ENCODE assay signal across 9 cellular contexts in genomic region chr4:146638801-146639351, GRCh38. TPM values are rescaled to one million over a fixed set of nuclear protein-coding genes. Genes with fewer than 3 reads are reported as not detected.
DNase-seq lines count a peak whose midpoint lies in the region; ATAC-seq, FAIRE-seq and TF ChIP-seq lines count a peak whose summit lies in the region.
"Had no signal": no experiment of that assay in that cellular context is flagged by ENCODE, and none has a peak within 500 bp of the region (broad histone marks: within the 10 kb centered on the region; RNA-seq: fewer than 3 reads in every experiment).

A gene with protein sequence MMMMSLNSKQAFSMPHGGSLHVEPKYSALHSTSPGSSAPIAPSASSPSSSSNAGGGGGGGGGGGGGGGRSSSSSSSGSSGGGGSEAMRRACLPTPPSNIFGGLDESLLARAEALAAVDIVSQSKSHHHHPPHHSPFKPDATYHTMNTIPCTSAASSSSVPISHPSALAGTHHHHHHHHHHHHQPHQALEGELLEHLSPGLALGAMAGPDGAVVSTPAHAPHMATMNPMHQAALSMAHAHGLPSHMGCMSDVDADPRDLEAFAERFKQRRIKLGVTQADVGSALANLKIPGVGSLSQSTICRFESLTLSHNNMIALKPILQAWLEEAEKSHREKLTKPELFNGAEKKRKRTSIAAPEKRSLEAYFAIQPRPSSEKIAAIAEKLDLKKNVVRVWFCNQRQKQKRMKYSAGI (plus strand): TSS chr4:146638893. CDS start chr4:146639141, 248 bp downstream.

- peaks cover 4% of the 10 kb centered on the region for H3K9me3 Mint-ChIP-seq in activated T-cell treated with anti-CD3 and anti-CD28 coated beads, Interleukin-2, amount 50 U/mL, for 24 hours
- peaks cover 3% of the 10 kb centered on the region for H3K9me3 Mint-ChIP-seq in activated B cell treated with CpG ODN at 0.5 μM for 24 hours
- peaks cover 3% of the 10 kb centered on the region for H3K9me3 Mint-ChIP-seq in stimulated activated naive CD8-positive, alpha-beta T cell treated with anti-CD3 and anti-CD28 coated beads, Interleukin-15, Interleukin-2, amounts not matched to agents 100 ng/mL and 50 ng/mL, for 24 hours

- H3K4me1 Mint-ChIP-seq in activated T-cell treated with anti-CD3 and anti-CD28 coated beads, Interleukin-2, amount 50 U/mL, for 24 hours (ENCODE audit: low read depth), result peaks cover 29% of the 10 kb centered on the region
- peaks cover 13% of the 10 kb centered on the region for H3K4me1 Mint-ChIP-seq in activated B cell treated with CpG ODN at 0.5 μM for 24 hours
- peaks cover 12% of the 10 kb centered on the region for H3K4me1 Mint-ChIP-seq in stimulated activated naive CD8-positive, alpha-beta T cell treated with anti-CD3 and anti-CD28 coated beads, Interleukin-15, Interleukin-2, amounts not matched to agents 100 ng/mL and 50 ng/mL, for 24 hours (ENCODE audit: low read depth)

- FAIRE-seq in H54 (lab: Jason Lieb, UNC), result no peak

- peaks cover 97% of the 10 kb centered on the region for H3K27me3 ChIP-seq in iPS-15b (ENCODE audit: control insufficient read depth, insufficient read depth, low read length)

- POLR2A ChIA-PET in activated B cell treated with CpG ODN at 0.5 μM for 24 hours (lab: Charles Lee), result no interaction called here

- no peaks in the 10 kb centered on the region for H3K9me3 ChIP-seq in iPS-15b (ENCODE audit: control insufficient read depth, insufficient read depth, low read length)

- TF ChIP-seq POLR2A in H54 (IDR thresholded peaks at IDR 0.05; ENCODE audit: low read depth, low read length), result no peak

- peak within 1 kb of the TSS; percentile 41 for H3K4me3 ChIP-seq in iPS-15b (ENCODE audit: low read depth, low read length)

- H3K4me1 ChIP-seq in iPS-15b (ENCODE audit: control insufficient read depth, insufficient read depth, low read length), result no peaks in the 10 kb centered on the region

- no peak for TF ChIP-seq CTCF in activated B cell treated with CpG ODN at 0.5 μM for 24 hours (IDR thresholded peaks at IDR 0.05)

- H3K9ac ChIP-seq in iPS-15b (ENCODE audit: low read depth, low read length), result no peak within 1 kb of the TSS

- peak; percentile 45 for DNase-seq in activated T-cell treated with anti-CD3 and anti-CD28 coated beads, Interleukin-2, amount 50 U/mL, for 24 hours
- no peak for DNase-seq in activated T-cell treated with anti-CD3 and anti-CD28 coated beads, Interleukin-2, amount 50 U/mL, for 1 hour
- DNase-seq in activated B cell treated with CpG ODN at 0.5 μM for 24 hours (no peak), HCEC 1CT (no peak), H54 (ENCODE audit: insufficient read length, low spot score) (no peak)
- DNase-seq in activated CD4-positive, CD25-positive, alpha-beta regulatory T cell treated with anti-CD3 and anti-CD28 coated beads, Interleukin-2, amount 50 U/mL, for 72 hours, result no peak
- DNase-seq: activated effector memory CD4-positive, alpha-beta T cell treated with Interleukin-2 at 50 U/mL for 16 hours had no signal

- peak within 1 kb of the TSS; percentile 47 for H3K4me3 Mint-ChIP-seq in activated T-cell treated with anti-CD3 and anti-CD28 coated beads, Interleukin-2, amount 50 U/mL, for 24 hours
- H3K4me3 Mint-ChIP-seq in activated B cell treated with CpG ODN at 0.5 μM for 24 hours, result peak within 1 kb of the TSS; percentile 17
- peak within 1 kb of the TSS; percentile 38 for H3K4me3 Mint-ChIP-seq in stimulated activated naive CD8-positive, alpha-beta T cell treated with anti-CD3 and anti-CD28 coated beads, Interleukin-15, Interleukin-2, amounts not matched to agents 100 ng/mL and 50 ng/mL, for 24 hours

- CTCF ChIA-PET in activated B cell treated with CpG ODN at 0.5 μM for 24 hours (lab: Charles Lee), result no interaction called here

- no peak for ATAC-seq in activated B cell treated with CpG ODN at 0.5 μM for 24 hours (ENCODE audit: low read depth)

- no peaks in the 10 kb centered on the region for H3K36me3 Mint-ChIP-seq in activated T-cell treated with anti-CD3 and anti-CD28 coated beads, Interleukin-2, amount 50 U/mL, for 24 hours (ENCODE audit: low read depth)
- H3K36me3 Mint-ChIP-seq in activated B cell treated with CpG ODN at 0.5 μM for 24 hours (ENCODE audit: low read depth), result no peaks in the 10 kb centered on the region
- H3K36me3 Mint-ChIP-seq in stimulated activated naive CD8-positive, alpha-beta T cell treated with anti-CD3 and anti-CD28 coated beads, Interleukin-15, Interleukin-2, amounts not matched to agents 100 ng/mL and 50 ng/mL, for 24 hours (ENCODE audit: low read depth), result no peaks in the 10 kb centered on the region

- peak within 1 kb of the TSS; percentile 26 for H3K27ac Mint-ChIP-seq in activated T-cell treated with anti-CD3 and anti-CD28 coated beads, Interleukin-2, amount 50 U/mL, for 24 hours
- H3K27ac Mint-ChIP-seq in activated B cell treated with CpG ODN at 0.5 μM for 24 hours, result no peak within 1 kb of the TSS
- H3K27ac Mint-ChIP-seq in stimulated activated naive CD8-positive, alpha-beta T cell treated with anti-CD3 and anti-CD28 coated beads, Interleukin-15, Interleukin-2, amounts not matched to agents 100 ng/mL and 50 ng/mL, for 24 hours, result no peak within 1 kb of the TSS

- intact Hi-C loops in activated B cell treated with CpG ODN at 0.5 μM for 24 hours (cut with micrococcal nuclease), result loop anchor here (5.0 kb wide), 1 partner anchor 297 kb away; no protein-coding TSS in a partner anchor

- H3K27me3 Mint-ChIP-seq in activated T-cell treated with anti-CD3 and anti-CD28 coated beads, Interleukin-2, amount 50 U/mL, for 24 hours, result peaks cover 97% of the 10 kb centered on the region
- peaks cover 74% of the 10 kb centered on the region for H3K27me3 Mint-ChIP-seq in activated B cell treated with CpG ODN at 0.5 μM for 24 hours
- peaks cover 90% of the 10 kb centered on the region for H3K27me3 Mint-ChIP-seq in stimulated activated naive CD8-positive, alpha-beta T cell treated with anti-CD3 and anti-CD28 coated beads, Interleukin-15, Interleukin-2, amounts not matched to agents 100 ng/mL and 50 ng/mL, for 24 hours

- H3K36me3 ChIP-seq in iPS-15b (ENCODE audit: control insufficient read depth, insufficient read depth, low read length), result no peaks in the 10 kb centered on the region

RNA-seq across cellular contexts. Expression of the gene that starts here (rescaled TPM):
- not detected in 2 replicates for total RNA-seq in activated B cell treated with CpG ODN at 0.5 μM for 24 hours
